8 cellular contexts compared by ENCODE assay signal in genomic region chr19:2648528-2648937, GRCh38. TPM values are rescaled to one million over a fixed set of nuclear protein-coding genes. Genes with fewer than 3 reads are reported as not detected.
DNase-seq lines count a peak whose midpoint lies in the region; ATAC-seq, FAIRE-seq and TF ChIP-seq lines count a peak whose summit lies in the region.

No MANE protein-coding gene starts in this region.

- no peak overlapping the region for H3K9ac ChIP-seq in astrocyte (ENCODE audit: low read length)

- peaks cover 2% of the 10 kb centered on the region for H3K27me3 ChIP-seq in astrocyte (ENCODE audit: insufficient read depth, low read length)
- H3K27me3 ChIP-seq in hepatocyte, result no peaks in the 10 kb centered on the region

- H3K36me3 ChIP-seq in astrocyte (ENCODE audit: insufficient read depth, low read length) (no peaks in the 10 kb centered on the region), hepatocyte (replicated peaks; ENCODE audit: insufficient read depth, low read depth) (no peaks in the 10 kb centered on the region)

- peak; percentile 76 for DNase-seq in NCI-H1436 (lab: John Stamatoyannopoulos, UW)
- DNase-seq in NCI-H1436 treated with DMSO at 0.1 percent for 48 hours (lab: John Stamatoyannopoulos, UW), result no peak
- peak; percentile 34 for DNase-seq in NCI-H187 treated with DMSO at 0.1 percent for 48 hours (lab: John Stamatoyannopoulos, UW)
- DNase-seq in T-helper 9 cell, result peak; percentile 73
- peak; percentile 50 for DNase-seq in astrocyte (ENCODE audit: low read depth)
- DNase-seq in hepatocyte (ENCODE audit: low spot score), result peak; percentile 83
- DNase-seq in smooth muscle cell of the brain vasculature (ENCODE audit: low read depth, low spot score), result peak; percentile 23

- no peak for FAIRE-seq in astrocyte (lab: Jason Lieb, UNC)

- 48% methylated on average over 4 of the region's 4 CpGs for WGBS in hepatocyte (ENCODE audit: low lambda C conversion rate, missing lambda C conversion rate)

- peak; percentile 88 for TF ChIP-seq CTCF in astrocyte (IDR thresholded peaks at IDR 0.05; ENCODE audit: insufficient read depth, low read depth, low read length)
- TF ChIP-seq CTCF in hepatocyte (IDR thresholded peaks at IDR 0.05; ENCODE audit: poor library complexity), result peak; percentile 69

- no peaks in the 10 kb centered on the region for H3K4me1 ChIP-seq in astrocyte (ENCODE audit: insufficient read depth, low read length)
- H3K4me1 ChIP-seq in hepatocyte (ENCODE audit: insufficient read depth), result no peaks in the 10 kb centered on the region

- H3K9me3 ChIP-seq in astrocyte (ENCODE audit: insufficient read depth, low read depth, low read length) (no peaks in the 10 kb centered on the region), hepatocyte (ENCODE audit: low read depth) (no peaks in the 10 kb centered on the region)

- H4K20me1 ChIP-seq in astrocyte (ENCODE audit: insufficient read depth, low read length) (no peaks in the 10 kb centered on the region), hepatocyte (ENCODE audit: insufficient read depth, poor library complexity, severe bottlenecking) (no peaks in the 10 kb centered on the region)

- peaks cover 4% of the 10 kb centered on the region for H3K9me3 Mint-ChIP-seq in astrocyte (ENCODE audit: unreplicated experiment)

- H3K9me2 ChIP-seq in hepatocyte (replicated peaks; ENCODE audit: insufficient read depth), result no peaks in the 10 kb centered on the region

- H2AFZ ChIP-seq in astrocyte (ENCODE audit: low read depth, low read length), result no peak overlapping the region
- H2AFZ ChIP-seq in hepatocyte, result no peak overlapping the region

- peak overlapping the region; percentile 26 for H3K27ac Mint-ChIP-seq in astrocyte (ENCODE audit: unreplicated experiment)

- no peaks in the 10 kb centered on the region for H3K36me3 Mint-ChIP-seq in astrocyte (ENCODE audit: low read depth, unreplicated experiment)

- H3K4me2 ChIP-seq in astrocyte (ENCODE audit: low read length), result no peak overlapping the region
- H3K4me2 ChIP-seq in hepatocyte, result no peak overlapping the region

- peaks cover 8% of the 10 kb centered on the region for H3K27me3 Mint-ChIP-seq in astrocyte (ENCODE audit: low read depth, unreplicated experiment)

- H3K79me2 ChIP-seq in astrocyte (ENCODE audit: insufficient read depth, low read length) (no peaks in the 10 kb centered on the region), hepatocyte (no peaks in the 10 kb centered on the region)

- no peak for ATAC-seq in HG03196 (IDR thresholded peaks at IDR 0.05; ENCODE audit: unreplicated experiment)

- H3K27ac ChIP-seq in astrocyte (ENCODE audit: low read depth, low read length) (no peak overlapping the region), hepatocyte (no peak overlapping the region)

- no peak overlapping the region for H3K4me3 Mint-ChIP-seq in astrocyte (ENCODE audit: unreplicated experiment)

- H3K4me3 ChIP-seq in astrocyte (ENCODE audit: insufficient read depth, low read depth, low read length) (no peak overlapping the region), hepatocyte (no peak overlapping the region)

- no peaks in the 10 kb centered on the region for H3K4me1 Mint-ChIP-seq in astrocyte (ENCODE audit: low read depth, unreplicated experiment)

RNA-seq across cellular contexts. Expression of gene GNG7, which starts 54.0 kb away (rescaled TPM):
- 1.8 and 2.4 TPM in 2 replicates for total RNA-seq in astrocyte
- total RNA-seq in hepatocyte, result 1.2 and 1.3 TPM in 2 replicates
- 1.9 and 3.3 TPM in 2 replicates for polyA plus RNA-seq in hepatocyte
